In genomic region chrX:106959897-106960296, GRCh38 we compare ENCODE assay signal across 11 cellular contexts. TPM values are rescaled to one million over a fixed set of nuclear protein-coding genes. Genes with fewer than 3 reads are reported as not detected.
DNase-seq lines count a peak whose midpoint lies in the region; ATAC-seq and TF ChIP-seq lines count a peak whose summit lies in the region.
"Had no signal": no experiment of that assay in that cellular context is flagged by ENCODE, and none has a peak within 500 bp of the region (broad histone marks: within the 10 kb centered on the region; RNA-seq: fewer than 3 reads in every experiment).

No MANE protein-coding gene starts in this region.

- H3K4me3 ChIP-seq in AG04450 (ENCODE audit: low read depth, low read length): no peak overlapping the region

- TF ChIP-seq CTCF in AG04450 (IDR thresholded peaks at IDR 0.05; ENCODE audit: low read depth, low read length): peak; percentile 46
- no peak for TF ChIP-seq CTCF in GM20000 (IDR thresholded peaks at IDR 0.05; ENCODE audit: extremely low read depth, missing control alignments)

- DNase-seq in AG04450 (ENCODE audit: low read depth, low spot score) (no peak), HT1080 (ENCODE audit: low read depth) (peak; percentile 42), astrocyte of the hippocampus (ENCODE audit: low read depth, low spot score) (peak; percentile 60), left kidney (ENCODE audit: low read depth, low spot score) (peak; percentile 63), GM19240 (ENCODE audit: insufficient read length, low spot score) (no peak), GM20000 (ENCODE audit: low spot score) (no peak)
- DNase-seq: GF-D8 had no signal

- no peak for ATAC-seq in HG02623 (IDR thresholded peaks at IDR 0.05; ENCODE audit: unreplicated experiment)
- no peak for ATAC-seq in HG03469 (IDR thresholded peaks at IDR 0.05; ENCODE audit: unreplicated experiment)

- POLR2A ChIA-PET in AG04450 (lab: Yijun Ruan, JAX): no interaction called here

- CTCF ChIA-PET in AG04450 (lab: Charles Lee): interaction anchor here (0.7 to 2.0 kb wide), 7 partner anchors 9 to 85 kb away, joined by 3 to 47 read pairs (median 6); no protein-coding TSS in a partner anchor

- no peaks in the 10 kb centered on the region for H3K27me3 ChIP-seq in AG04450 (ENCODE audit: control insufficient read depth, insufficient read depth, low read length)

- H3K27ac ChIP-seq in AG04450 (ENCODE audit: low read depth, low read length): no peak overlapping the region

- H3K9me3 ChIP-seq in AG04450 (ENCODE audit: control insufficient read depth, insufficient read depth, low read length): no peaks in the 10 kb centered on the region

RNA-seq across cellular contexts. Expression of gene CLDN2, which starts 39.7 kb away (rescaled TPM):
- 0.04 TPM in 1 of 2 replicates, not detected in the other for polyA plus RNA-seq in AG04450 (2011; rRNA removed)
- not detected in 2 replicates for polyA minus RNA-seq in AG04450 (2011; rRNA and poly(A)+ RNA removed)
- total RNA-seq in HT1080 (2014; rRNA removed; shearing (Covaris generic)): 0.03 and 0.10 TPM in 2 replicates
- 0.09 TPM in 1 of 2 replicates, not detected in the other for polyA plus RNA-seq in HT1080 (2015; cell fraction: cytosol; rRNA removed)
- polyA plus RNA-seq in HT1080 (2015; cell fraction: nucleus; rRNA removed): 0.05 TPM in 1 of 2 replicates, not detected in the other
- total RNA-seq: activated CD8-positive, alpha-beta memory T cell treated with anti-CD3 and anti-CD28 coated beads for 36 hours; mesothelial cell of epicardium had no signal

RNA-seq across cellular contexts. Expression of gene MORC4, which starts 40.1 kb away (rescaled TPM):
- 30.3 and 36.0 TPM in 2 replicates for polyA plus RNA-seq in AG04450 (2011; rRNA removed)
- 19.5 and 28.0 TPM in 2 replicates for polyA minus RNA-seq in AG04450 (2011; rRNA and poly(A)+ RNA removed)
- 14.4 and 14.7 TPM in 2 replicates for total RNA-seq in HT1080 (2014; rRNA removed; shearing (Covaris generic))
- 10.5 and 13.2 TPM in 2 replicates for polyA plus RNA-seq in HT1080 (2015; cell fraction: cytosol; rRNA removed)
- polyA plus RNA-seq in HT1080 (2015; cell fraction: nucleus; rRNA removed): 18.1 and 18.7 TPM in 2 replicates

RNA-seq across cellular contexts. Expression of gene RIPPLY1, which starts 56.8 kb away (rescaled TPM):
- not detected in 2 replicates for polyA plus RNA-seq in AG04450 (2011; rRNA removed)
- not detected in 2 replicates for polyA minus RNA-seq in AG04450 (2011; rRNA and poly(A)+ RNA removed)
- 0.20 TPM in 1 of 2 replicates, not detected in the other for total RNA-seq in HT1080 (2014; rRNA removed; shearing (Covaris generic))
- polyA plus RNA-seq in HT1080 (2015; cell fraction: cytosol; rRNA removed): 0.33 TPM in 1 of 2 replicates, not detected in the other
- 0.11 TPM in 1 of 2 replicates, not detected in the other for polyA plus RNA-seq in HT1080 (2015; cell fraction: nucleus; rRNA removed)
- total RNA-seq: activated CD8-positive, alpha-beta memory T cell treated with anti-CD3 and anti-CD28 coated beads for 36 hours; mesothelial cell of epicardium had no signal

Comparison
In these comparisons a context has a peak if more than half of its experiments do, and no peak if none do; other contexts are left out.
1. DNase-seq: peak in HT1080 (single experiment), astrocyte of the hippocampus (single experiment) and left kidney (single experiment); none in AG04450 (single experiment), GM19240 (single experiment) and GM20000 (single experiment).